ENCODE assay signal across 8 cellular contexts in genomic region chr19:39397360-39398296, GRCh38.
DNase-seq lines count a peak whose midpoint lies in the region; ATAC-seq and TF ChIP-seq lines count a peak whose summit lies in the region.

No MANE protein-coding gene starts in this region.

- peaks cover 21% of the 10 kb centered on the region for H3F3A ChIP-seq in DOHH2 (ENCODE audit: control insufficient read depth, insufficient read depth)

- no peaks in the 10 kb centered on the region for H3K27me3 ChIP-seq in DOHH2 (ENCODE audit: control insufficient read depth, low read length)

- H3K4me3 ChIP-seq in DOHH2 (ENCODE audit: low read length) = peak overlapping the region; percentile 51
- no peak overlapping the region for H3K4me3 ChIP-seq in WI38 (ENCODE audit: low read depth, low read length)

- in situ Hi-C loops in T47D (cut with HindIII; ENCODE audit: low pct_unique_long_range_greater_than_20kb, low sequenced_read_pairs) = no loop called here

- no peaks in the 10 kb centered on the region for H3K9me2 ChIP-seq in DOHH2 (replicated peaks; ENCODE audit: control insufficient read depth, low read length)

- peaks cover 24% of the 10 kb centered on the region for H3K36me3 ChIP-seq in DOHH2 (ENCODE audit: control insufficient read depth, low read length)

- H3K27ac ChIP-seq in DOHH2 (ENCODE audit: low read depth, low read length) = peak overlapping the region; percentile 77

- peaks cover 19% of the 10 kb centered on the region for H3K79me2 ChIP-seq in DOHH2 (ENCODE audit: control insufficient read depth, low read length)

- H3K4me1 ChIP-seq in DOHH2 (ENCODE audit: control insufficient read depth, low read length) = peaks cover 54% of the 10 kb centered on the region

- H3K9me3 ChIP-seq in DOHH2 (ENCODE audit: control insufficient read depth, insufficient read depth, low read length) = no peaks in the 10 kb centered on the region

- H3K4me2 ChIP-seq in DOHH2 (ENCODE audit: low read length) = peak overlapping the region; percentile 62

- ATAC-seq in HG02759 (IDR thresholded peaks at IDR 0.05; ENCODE audit: unreplicated experiment) (peak; percentile 58), GM21447 (IDR thresholded peaks at IDR 0.05; ENCODE audit: unreplicated experiment) (no peak)

- peak; percentile 62 for DNase-seq in NCI-H2196 treated with DMSO at 0.1 percent for 48 hours (lab: John Stamatoyannopoulos, UW; ENCODE audit: unreplicated experiment)
- DNase-seq in T47D (ENCODE audit: low read depth in 1 of 2, low spot score in 1 of 2) = peak; percentile 58 to 78
- DNase-seq in islet precursor cell = peak; percentile 93
- peak; percentile 87 to 94 for DNase-seq in stimulated activated CD4-positive, alpha-beta T cell treated with anti-CD3 and anti-CD28 coated beads, Interleukin-15, amount 100 ng/mL, for 1 hour (ENCODE audit: low read depth in 1 of 2, low spot score in 1 of 2)

- TF ChIP-seq CTCF in DOHH2 (IDR thresholded peaks at IDR 0.05; ENCODE audit: low read depth, low read length, poor library complexity, severe bottlenecking) (peak; percentile 91), WI38 (IDR thresholded peaks at IDR 0.05; ENCODE audit: low read depth, low read length) (peak; percentile 92)

- no peaks in the 10 kb centered on the region for H4K20me1 ChIP-seq in DOHH2 (ENCODE audit: control insufficient read depth, insufficient read depth, low read depth, low read length)
